Comparison of ENCODE assay signal across 13 cellular contexts in the genomic region with DNA sequence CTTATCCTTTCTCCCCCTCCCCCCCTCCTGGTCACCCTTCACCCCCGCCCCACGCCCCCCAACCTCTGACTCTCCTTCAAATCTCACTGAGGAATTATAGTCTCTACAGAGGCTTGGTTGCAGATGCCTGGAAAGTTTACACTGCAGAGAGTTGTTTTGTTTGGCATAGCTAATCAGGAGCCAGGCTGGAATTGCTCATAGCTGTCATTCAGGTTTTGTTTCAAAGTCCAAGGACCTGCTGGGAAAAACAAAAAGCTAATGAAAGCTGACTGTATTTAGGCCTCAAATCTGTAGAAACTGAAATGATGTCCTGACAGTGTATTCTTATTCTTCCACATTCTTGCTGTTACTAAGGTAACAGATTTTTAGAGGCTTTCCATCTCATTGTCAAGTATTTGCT. TPM values are rescaled to one million over a fixed set of nuclear protein-coding genes. Genes with fewer than 3 reads are reported as not detected.
DNase-seq lines count a peak whose midpoint lies in the region; ATAC-seq and TF ChIP-seq lines count a peak whose summit lies in the region.
"Had no signal": no experiment of that assay in that cellular context is flagged by ENCODE, and none has a peak within 500 bp of the region (broad histone marks: within the 10 kb centered on the region; RNA-seq: fewer than 3 reads in every experiment).

No MANE protein-coding gene starts in this region.

- H3K27ac Mint-ChIP-seq in WTC11 = no peak overlapping the region
- no peak overlapping the region for H3K27ac Mint-ChIP-seq in activated CD8-positive, alpha-beta T cell treated with anti-CD3 and anti-CD28 coated beads for 36 hours
- H3K27ac Mint-ChIP-seq: activated CD8-positive, alpha-beta T cell treated with anti-CD3 and anti-CD28 coated beads, Interleukin-2, amount 10 ng/mL, durations not matched to agents 7 days and 5 days had no signal

- no peak overlapping the region for H3K14ac ChIP-seq in neuronal stem cell (ENCODE audit: low read length)

- no peak overlapping the region for H3K4me3 Mint-ChIP-seq in WTC11
- H3K4me3 Mint-ChIP-seq in activated CD8-positive, alpha-beta T cell treated with anti-CD3 and anti-CD28 coated beads for 36 hours = no peak overlapping the region
- H3K4me3 Mint-ChIP-seq: activated CD8-positive, alpha-beta T cell treated with anti-CD3 and anti-CD28 coated beads, Interleukin-2, amount 10 ng/mL, durations not matched to agents 7 days and 5 days had no signal

- H2BK15ac ChIP-seq in neuronal stem cell (ENCODE audit: low read length) = no peak overlapping the region

- H3K23ac ChIP-seq in neuronal stem cell (ENCODE audit: low read depth, low read length, poor library complexity) = no peak overlapping the region

- H3K4me3 ChIP-seq in H7 (ENCODE audit: insufficient read depth, low read depth, low read length) (no peak overlapping the region), fibroblast of villous mesenchyme (ENCODE audit: low read depth, low read length) (no peak overlapping the region), neuronal stem cell (ENCODE audit: low read length in 2 of 2) (no peak overlapping the region)

- ATAC-seq in WTC11 = peak; percentile 63
- no peak for ATAC-seq in activated CD8-positive, alpha-beta T cell treated with anti-CD3 and anti-CD28 coated beads for 36 hours
- ATAC-seq: activated CD8-positive, alpha-beta T cell treated with anti-CD3 and anti-CD28 coated beads, Interleukin-2, amount 10 ng/mL, durations not matched to agents 7 days and 5 days; Panc1 had no signal

- H3K27me3 ChIP-seq in H7 (ENCODE audit: control insufficient read depth, insufficient read depth, low read length) (no peaks in the 10 kb centered on the region), neuronal stem cell (ENCODE audit: control insufficient read depth in 3 of 3, insufficient read depth in 3 of 3, low read depth in 1 of 3, low read length in 3 of 3) (no peaks in the 10 kb centered on the region)

- H3K9ac ChIP-seq in neuronal stem cell (ENCODE audit: low read depth, low read length, poor library complexity) = no peak overlapping the region

- H3K27me3 Mint-ChIP-seq in WTC11 (ENCODE audit: low read depth) = peaks cover 8% of the 10 kb centered on the region
- H3K27me3 Mint-ChIP-seq in activated CD8-positive, alpha-beta T cell treated with anti-CD3 and anti-CD28 coated beads for 36 hours = peaks cover 2% of the 10 kb centered on the region

- no peak overlapping the region for H2BK120ac ChIP-seq in neuronal stem cell (ENCODE audit: low read depth, low read length)

- H3K4me1 Mint-ChIP-seq in WTC11 = peaks cover 55% of the 10 kb centered on the region
- H3K4me1 Mint-ChIP-seq in activated CD8-positive, alpha-beta T cell treated with anti-CD3 and anti-CD28 coated beads for 36 hours (ENCODE audit: low read depth) = no peaks in the 10 kb centered on the region

- H2AK5ac ChIP-seq in neuronal stem cell (ENCODE audit: low read depth, low read length) = no peak overlapping the region

- no peak overlapping the region for H3K4ac ChIP-seq in neuronal stem cell (ENCODE audit: low read length)

- H4K8ac ChIP-seq in neuronal stem cell (ENCODE audit: low read depth, low read length) = no peak overlapping the region

- peak overlapping the region; percentile 40 for H3K27ac ChIP-seq in neuronal stem cell (replicated peaks; ENCODE audit: low read length)

- no peaks in the 10 kb centered on the region for H3K9me3 ChIP-seq in neuronal stem cell (replicated peaks in 1 of 2; ENCODE audit: control insufficient read depth in 2 of 2, insufficient read depth in 1 of 2, low read depth in 1 of 2, low read length in 2 of 2)

- H2BK12ac ChIP-seq in neuronal stem cell (ENCODE audit: low read length) = no peak overlapping the region

- H3K79me1 ChIP-seq in neuronal stem cell (ENCODE audit: low read depth, low read length) = no peaks in the 10 kb centered on the region

- CTCF ChIA-PET in WTC11 (lab: Charles Lee) = interaction anchor here (0.9 kb wide), 1 partner anchor 733 kb away, joined by 3 read pairs; no protein-coding TSS in a partner anchor
- CTCF ChIA-PET in activated CD8-positive, alpha-beta T cell treated with anti-CD3 and anti-CD28 coated beads for 36 hours (lab: Charles Lee) = no interaction called here

- no peak for TF ChIP-seq CTCF in WTC11 (IDR thresholded peaks at IDR 0.05)
- TF ChIP-seq CTCF in fibroblast of villous mesenchyme (IDR thresholded peaks at IDR 0.05; ENCODE audit: insufficient read depth, low read depth, low read length) = no peak
- no peak for TF ChIP-seq CTCF in activated CD8-positive, alpha-beta T cell treated with anti-CD3 and anti-CD28 coated beads for 36 hours (IDR thresholded peaks at IDR 0.05)

- H2AFZ ChIP-seq in neuronal stem cell (ENCODE audit: low read length) = no peak overlapping the region

- no peaks in the 10 kb centered on the region for H3K36me3 Mint-ChIP-seq in WTC11
- H3K36me3 Mint-ChIP-seq in activated CD8-positive, alpha-beta T cell treated with anti-CD3 and anti-CD28 coated beads for 36 hours (ENCODE audit: low read depth) = no peaks in the 10 kb centered on the region

- intact Hi-C loops in activated CD8-positive, alpha-beta T cell treated with anti-CD3 and anti-CD28 coated beads for 36 hours (cut with micrococcal nuclease) = no loop called here

- peaks cover 10 to 65% of the 10 kb centered on the region in 2 donors for H3K4me1 ChIP-seq in neuronal stem cell (ENCODE audit: control insufficient read depth in 2 of 2, insufficient read depth in 1 of 2, low read depth in 1 of 2, low read length in 2 of 2)

- DNase-seq in H7 = peak; percentile 21
- peak; percentile 18 for DNase-seq in WTC11 (ENCODE audit: low spot score)
- DNase-seq in fibroblast of villous mesenchyme (ENCODE audit: low read depth) = peak; percentile 39
- DNase-seq in neuronal stem cell (ENCODE audit: low spot score) = peak; percentile 79
- DNase-seq in NK-92 treated with Interleukin-12 subunit alpha and Interleukin-12 subunit beta, amount 100 ng/mL, for 24 hours (lab: John Stamatoyannopoulos, UW) = no peak
- no peak for DNase-seq in activated CD8-positive, alpha-beta T cell treated with anti-CD3 and anti-CD28 coated beads for 36 hours
- DNase-seq in NCI-H2029 (lab: John Stamatoyannopoulos, UW) = no peak
- no peak for DNase-seq in ureter (ENCODE audit: low spot score)
- DNase-seq: activated CD8-positive, alpha-beta T cell treated with anti-CD3 and anti-CD28 coated beads, Interleukin-2, amount 10 ng/mL, durations not matched to agents 7 days and 5 days; activated naive CD4-positive, alpha-beta T cell treated with anti-CD3 and anti-CD28 coated beads, Interleukin-2, amount 50 U/mL, for 16 hours; NCI-H2029 treated with DMSO at 0.1 percent for 48 hours; T-helper 2 cell had no signal

- H4K91ac ChIP-seq in neuronal stem cell (ENCODE audit: low read depth, low read length, poor library complexity) = no peak overlapping the region

- no peaks in the 10 kb centered on the region for H3K9me3 Mint-ChIP-seq in WTC11
- no peaks in the 10 kb centered on the region for H3K9me3 Mint-ChIP-seq in activated CD8-positive, alpha-beta T cell treated with anti-CD3 and anti-CD28 coated beads for 36 hours

- H3K36me3 ChIP-seq in H7 (replicated peaks; ENCODE audit: control insufficient read depth, insufficient read depth, low read length) (no peaks in the 10 kb centered on the region), neuronal stem cell (replicated peaks in 1 of 2; ENCODE audit: control insufficient read depth in 2 of 2, insufficient read depth in 2 of 2, low read length in 2 of 2) (peaks cover 0 to 10% of the 10 kb centered on the region in 2 donors)

- H2BK5ac ChIP-seq in neuronal stem cell (ENCODE audit: low read length) = no peak overlapping the region

- POLR2A ChIA-PET in WTC11 (lab: Charles Lee) = no interaction called here
- POLR2A ChIA-PET in activated CD8-positive, alpha-beta T cell treated with anti-CD3 and anti-CD28 coated beads for 36 hours (lab: Charles Lee) = no interaction called here

- H3K4me2 ChIP-seq in neuronal stem cell (ENCODE audit: insufficient read depth, low read length, poor library complexity, severe bottlenecking) = peak overlapping the region; percentile 40

- WGBS in neuronal stem cell (ENCODE audit: extremely low coverage in 2 of 2, insufficient read length in 2 of 2, insufficient replicate concordance in 1 of 2), 2 donors = no CpG with 5 or more reads among the region's 2 CpGs

- H3K18ac ChIP-seq in neuronal stem cell (ENCODE audit: low read length) = no peak overlapping the region

TF ChIP-seq in WTC11, 78 proteins besides CTCF, POLR2A, EP300 and RAD21:
- TF ChIP-seq GRHL2 (CRISPR knock-in tag; IDR thresholded peaks at IDR 0.05; ENCODE audit: insufficient replicate concordance, severe bottlenecking) (no peak), ERG (CRISPR knock-in tag; IDR thresholded peaks at IDR 0.05) (no peak), MLX (CRISPR knock-in tag; IDR thresholded peaks at IDR 0.05) (no peak), ZNF416 (CRISPR knock-in tag; IDR thresholded peaks at IDR 0.05) (no peak), TP53 (CRISPR knock-in tag; IDR thresholded peaks at IDR 0.05) (no peak), SMAD3 (CRISPR knock-in tag; IDR thresholded peaks at IDR 0.05; ENCODE audit: borderline replicate concordance) (no peak), OVOL2 (CRISPR knock-in tag; IDR thresholded peaks at IDR 0.05; ENCODE audit: borderline replicate concordance) (no peak)
TF ChIP-seq in WTC11: peak in this region for 0.

RNA-seq across cellular contexts. Expression of gene GREB1L, which starts 22.6 kb away (rescaled TPM):
- total RNA-seq in H7 (2014; rRNA removed; shearing (Covaris generic)) = 0.03 TPM in 1 of 2 replicates, not detected in the other
- total RNA-seq in WTC11 (2021) (0.02 to 0.26 TPM (median 0.11 TPM) in 3 replicates), fibroblast of villous mesenchyme (8.7 and 25.0 TPM in 2 replicates), ureter (0.05 TPM)
- polyA plus RNA-seq in neuronal stem cell (2013, experiment 1 of 2) = 59.3 TPM
- 59.9 TPM for polyA plus RNA-seq in neuronal stem cell (2013, experiment 2 of 2)
- total RNA-seq in activated CD8-positive, alpha-beta T cell treated with anti-CD3 and anti-CD28 coated beads for 36 hours = not detected
- total RNA-seq: activated CD8-positive, alpha-beta T cell treated with anti-CD3 and anti-CD28 coated beads, Interleukin-2, amount 10 ng/mL, durations not matched to agents 7 days and 5 days had no signal

Comparison
In these comparisons a context has a peak if more than half of its experiments do, and no peak if none do; other contexts are left out.
1. DNase-seq: peak in H7 (single experiment), WTC11 (single experiment), fibroblast of villous mesenchyme (single experiment) and neuronal stem cell (single experiment); none in NK-92 treated with Interleukin-12 subunit alpha and Interleukin-12 subunit beta, amount 100 ng/mL, for 24 hours (single experiment), activated CD8-positive, alpha-beta T cell treated with anti-CD3 and anti-CD28 coated beads for 36 hours (single experiment), NCI-H2029 (single experiment) and ureter (single experiment).